1 cellular context compared by ENCODE assay signal in the genomic region with DNA sequence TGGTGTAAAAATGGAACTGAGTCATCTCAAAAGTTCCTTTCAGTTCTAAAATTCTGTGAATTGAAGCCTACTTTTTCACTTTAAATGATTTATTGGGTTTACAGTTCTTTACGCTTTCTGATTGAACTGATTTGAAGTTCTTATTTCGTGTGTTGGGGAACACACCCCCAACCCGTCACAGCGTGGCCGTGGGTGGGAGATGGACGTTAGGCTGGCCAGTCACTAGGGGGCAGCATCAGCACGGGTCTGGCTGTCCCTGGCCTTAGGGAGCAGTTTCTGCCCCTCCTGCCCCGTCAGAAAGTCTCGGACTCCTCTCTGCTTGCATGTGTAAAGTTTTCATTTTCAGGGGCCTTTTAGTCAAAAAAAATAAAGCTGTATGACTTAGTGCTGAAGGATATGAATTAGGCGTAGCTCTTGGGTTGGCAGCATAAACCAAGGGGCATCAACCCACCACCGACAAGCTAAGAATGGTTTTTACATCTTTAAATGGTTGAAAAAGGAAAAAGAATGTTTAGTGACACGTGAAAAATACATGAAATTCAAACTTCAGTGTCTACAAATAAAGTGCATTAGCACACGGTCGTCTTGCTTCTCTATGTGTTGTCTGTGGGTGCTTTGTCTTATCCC.
TF ChIP-seq lines count a peak whose summit lies in the region.

No MANE protein-coding gene starts in this region.

TF ChIP-seq in K562, 482 proteins besides CTCF, POLR2A, EP300 and RAD21 (continued from another document):
- TF ChIP-seq, protein P1, sequence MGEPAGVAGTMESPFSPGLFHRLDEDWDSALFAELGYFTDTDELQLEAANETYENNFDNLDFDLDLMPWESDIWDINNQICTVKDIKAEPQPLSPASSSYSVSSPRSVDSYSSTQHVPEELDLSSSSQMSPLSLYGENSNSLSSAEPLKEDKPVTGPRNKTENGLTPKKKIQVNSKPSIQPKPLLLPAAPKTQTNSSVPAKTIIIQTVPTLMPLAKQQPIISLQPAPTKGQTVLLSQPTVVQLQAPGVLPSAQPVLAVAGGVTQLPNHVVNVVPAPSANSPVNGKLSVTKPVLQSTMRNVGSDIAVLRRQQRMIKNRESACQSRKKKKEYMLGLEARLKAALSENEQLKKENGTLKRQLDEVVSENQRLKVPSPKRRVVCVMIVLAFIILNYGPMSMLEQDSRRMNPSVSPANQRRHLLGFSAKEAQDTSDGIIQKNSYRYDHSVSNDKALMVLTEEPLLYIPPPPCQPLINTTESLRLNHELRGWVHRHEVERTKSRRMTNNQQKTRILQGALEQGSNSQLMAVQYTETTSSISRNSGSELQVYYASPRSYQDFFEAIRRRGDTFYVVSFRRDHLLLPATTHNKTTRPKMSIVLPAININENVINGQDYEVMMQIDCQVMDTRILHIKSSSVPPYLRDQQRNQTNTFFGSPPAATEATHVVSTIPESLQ (CRISPR knock-in tag; IDR thresholded peaks at IDR 0.05), result no peak
- TF ChIP-seq, protein P2, sequence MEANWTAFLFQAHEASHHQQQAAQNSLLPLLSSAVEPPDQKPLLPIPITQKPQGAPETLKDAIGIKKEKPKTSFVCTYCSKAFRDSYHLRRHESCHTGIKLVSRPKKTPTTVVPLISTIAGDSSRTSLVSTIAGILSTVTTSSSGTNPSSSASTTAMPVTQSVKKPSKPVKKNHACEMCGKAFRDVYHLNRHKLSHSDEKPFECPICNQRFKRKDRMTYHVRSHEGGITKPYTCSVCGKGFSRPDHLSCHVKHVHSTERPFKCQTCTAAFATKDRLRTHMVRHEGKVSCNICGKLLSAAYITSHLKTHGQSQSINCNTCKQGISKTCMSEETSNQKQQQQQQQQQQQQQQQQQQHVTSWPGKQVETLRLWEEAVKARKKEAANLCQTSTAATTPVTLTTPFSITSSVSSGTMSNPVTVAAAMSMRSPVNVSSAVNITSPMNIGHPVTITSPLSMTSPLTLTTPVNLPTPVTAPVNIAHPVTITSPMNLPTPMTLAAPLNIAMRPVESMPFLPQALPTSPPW (CRISPR knock-in tag; IDR thresholded peaks at IDR 0.05), result 0 out of 2 replicates have a peak, but pooled peaks have one; percentile 24
- TF ChIP-seq, protein P3, sequence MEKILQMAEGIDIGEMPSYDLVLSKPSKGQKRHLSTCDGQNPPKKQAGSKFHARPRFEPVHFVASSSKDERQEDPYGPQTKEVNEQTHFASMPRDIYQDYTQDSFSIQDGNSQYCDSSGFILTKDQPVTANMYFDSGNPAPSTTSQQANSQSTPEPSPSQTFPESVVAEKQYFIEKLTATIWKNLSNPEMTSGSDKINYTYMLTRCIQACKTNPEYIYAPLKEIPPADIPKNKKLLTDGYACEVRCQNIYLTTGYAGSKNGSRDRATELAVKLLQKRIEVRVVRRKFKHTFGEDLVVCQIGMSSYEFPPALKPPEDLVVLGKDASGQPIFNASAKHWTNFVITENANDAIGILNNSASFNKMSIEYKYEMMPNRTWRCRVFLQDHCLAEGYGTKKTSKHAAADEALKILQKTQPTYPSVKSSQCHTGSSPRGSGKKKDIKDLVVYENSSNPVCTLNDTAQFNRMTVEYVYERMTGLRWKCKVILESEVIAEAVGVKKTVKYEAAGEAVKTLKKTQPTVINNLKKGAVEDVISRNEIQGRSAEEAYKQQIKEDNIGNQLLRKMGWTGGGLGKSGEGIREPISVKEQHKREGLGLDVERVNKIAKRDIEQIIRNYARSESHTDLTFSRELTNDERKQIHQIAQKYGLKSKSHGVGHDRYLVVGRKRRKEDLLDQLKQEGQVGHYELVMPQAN (IDR thresholded peaks at IDR 0.05; ENCODE audit: borderline replicate concordance), result no peak
